9 cellular contexts compared by ENCODE assay signal in genomic region chr19:7326105-7326877, GRCh38.
DNase-seq lines count a peak whose midpoint lies in the region; ATAC-seq and TF ChIP-seq lines count a peak whose summit lies in the region.
"Had no signal": no experiment of that assay in that cellular context is flagged by ENCODE, and none has a peak within 500 bp of the region (broad histone marks: within the 10 kb centered on the region; RNA-seq: fewer than 3 reads in every experiment).

No MANE protein-coding gene starts in this region.

- no peak overlapping the region for H3K27ac ChIP-seq in WERI-Rb-1

- H3K9me3 ChIP-seq in WERI-Rb-1 (ENCODE audit: severe bottlenecking): peaks cover 7% of the 10 kb centered on the region

- no peaks in the 10 kb centered on the region for H3K27me3 ChIP-seq in WERI-Rb-1 (ENCODE audit: insufficient read depth, low read depth, severe bottlenecking)

- H3K36me3 ChIP-seq in WERI-Rb-1: no peaks in the 10 kb centered on the region

- DNase-seq in AML-193 (lab: John Stamatoyannopoulos, UW): peak; percentile 22 to 28
- peak; percentile 36 for DNase-seq in GM20000 (ENCODE audit: low spot score)
- peak; percentile 59 for DNase-seq in WERI-Rb-1
- DNase-seq in glomerular visceral epithelial cell (ENCODE audit: extremely low spot score): peak; percentile 8
- DNase-seq in GF-D8 (lab: John Stamatoyannopoulos, UW): no peak
- no peak for DNase-seq in foreskin melanocyte

- ATAC-seq in HG03432 (IDR thresholded peaks at IDR 0.05; ENCODE audit: unreplicated experiment) (no peak), HG03095 (IDR thresholded peaks at IDR 0.05; ENCODE audit: unreplicated experiment) (no peak)
- ATAC-seq: naive thymus-derived CD8-positive, alpha-beta T cell had no signal

- no peak overlapping the region for H3K4me3 ChIP-seq in WERI-Rb-1 (ENCODE audit: low read depth, low read length)

- TF ChIP-seq CTCF in GM20000 (IDR thresholded peaks at IDR 0.05; ENCODE audit: extremely low read depth, missing control alignments) (peak; percentile 56), WERI-Rb-1 (IDR thresholded peaks at IDR 0.05; ENCODE audit: low read depth, low read length) (peak; percentile 56; the same call in 1 of the 2 replicates)

Comparison
In these comparisons a context has a peak if more than half of its experiments do, and no peak if none do; other contexts are left out.
1. DNase-seq: peak in AML-193 (2 of 2), GM20000 (single experiment), WERI-Rb-1 (single experiment) and glomerular visceral epithelial cell (single experiment); none in GF-D8 (single experiment) and foreskin melanocyte (single experiment).